Comparison of ENCODE assay signal across 23 cellular contexts in genomic region chr1:63967901-63968300, GRCh38.
"Had no signal": no experiment of that assay in that cellular context is flagged by ENCODE, and none has a peak within 500 bp of the region (broad histone marks: within the 10 kb centered on the region; RNA-seq: fewer than 3 reads in every experiment).

No MANE protein-coding gene starts in this region.

- H3K27me3 ChIP-seq: body of pancreas, right atrium auricular region, vagina had no signal

- DNase-seq: activated CD4-positive, alpha-beta T cell treated with anti-CD3 and anti-CD28 coated beads for 1 hour; activated CD4-positive, alpha-beta T cell treated with anti-CD3 and anti-CD28 coated beads, Interleukin-2, amount 50 U/mL, for 1 hour; activated CD8-positive, alpha-beta T cell treated with anti-CD3 and anti-CD28 coated beads for 36 hours; activated naive CD4-positive, alpha-beta T cell; activated T-cell treated with anti-CD3 and anti-CD28 coated beads, Interleukin-2, amount 50 U/mL, for 72 hours; anterior cingulate cortex; cortex of kidney; islet precursor cell; naive B cell; nucleus accumbens; stimulated activated CD4-positive, alpha-beta T cell treated with anti-CD3 and anti-CD28 coated beads, Interleukin-1b, Interleukin-23, amount 100 ng/mL, for 48 hours; stimulated activated CD4-positive, alpha-beta T cell treated with anti-CD3 and anti-CD28 coated beads, Interleukin-4, amount 100 ng/mL, for 4 hours; stimulated activated CD8-positive, alpha-beta memory T cell treated with anti-CD3 and anti-CD28 coated beads, Interleukin-4, amount 100 ng/mL, for 48 hours; stimulated activated naive CD8-positive, alpha-beta T cell treated with anti-CD3 and anti-CD28 coated beads, Interleukin-15, amount 100 ng/mL, for 72 hours; substantia nigra; SW 1271; T-helper 9 cell had no signal

- H3K9ac ChIP-seq: parathyroid adenoma had no signal

- H3K9me3 ChIP-seq: body of pancreas, left ventricle myocardium inferior, right atrium auricular region, vagina had no signal

- H3K4me2 ChIP-seq: smooth muscle cell had no signal

- H3K36me3 ChIP-seq: left ventricle myocardium inferior, right atrium auricular region, vagina had no signal

- H2AFZ ChIP-seq: parathyroid adenoma had no signal

- H3K27ac ChIP-seq: parathyroid adenoma, right atrium auricular region, vagina had no signal

- H3K4me3 ChIP-seq: body of pancreas, left ventricle myocardium inferior, right atrium auricular region, smooth muscle cell, vagina had no signal
